In genomic region chr12:197911-198695, GRCh38 we compare ENCODE assay signal across 18 cellular contexts.
DNase-seq lines count a peak whose midpoint lies in the region; ATAC-seq, FAIRE-seq and TF ChIP-seq lines count a peak whose summit lies in the region.
"Had no signal": no experiment of that assay in that cellular context is flagged by ENCODE, and none has a peak within 500 bp of the region (broad histone marks: within the 10 kb centered on the region; RNA-seq: fewer than 3 reads in every experiment).

No MANE protein-coding gene starts in this region.

- no peak for TF ChIP-seq CTCF in nephron (IDR thresholded peaks at IDR 0.05; ENCODE audit: unreplicated experiment in 3 of 3)

- H3K9me3 Mint-ChIP-seq in nephron = no peaks in the 10 kb centered on the region
- H3K9me3 Mint-ChIP-seq: HFFc6 had no signal

- no peak overlapping the region for H3K4me3 Mint-ChIP-seq in nephron
- H3K4me3 Mint-ChIP-seq: CD4-positive, alpha-beta memory T cell; HFFc6 had no signal

- H3K27ac Mint-ChIP-seq in nephron = peak overlapping the region in 2 of 3 experiments; percentile 45 to 48
- H3K27ac Mint-ChIP-seq: CD4-positive, alpha-beta memory T cell; HFFc6 had no signal

- DNase-seq in caudate nucleus (lab: John Stamatoyannopoulos, UW) (no peak), urothelium cell line (ENCODE audit: low spot score) (no peak), NAMALWA (ENCODE audit: low spot score) (no peak)
- DNase-seq: BE2C; CD4-positive, alpha-beta memory T cell; DMS79 treated with DMSO at 0.1 percent for 48 hours; EL; HCEC 1CT; HFFc6 had no signal

- peaks cover 17% of the 10 kb centered on the region for H3K4me1 Mint-ChIP-seq in nephron

- H3K27me3 Mint-ChIP-seq in nephron (ENCODE audit: low read depth) = peaks cover 55% of the 10 kb centered on the region

- peak; percentile 30 for FAIRE-seq in urothelium cell line (lab: Jason Lieb, UNC)
- FAIRE-seq: A549, G401.6, GM12891, GM19239 had no signal

- ATAC-seq in HG03565 (IDR thresholded peaks at IDR 0.05; ENCODE audit: unreplicated experiment) = no peak
- ATAC-seq: A549 had no signal

- H3K27ac ChIP-seq in caudate nucleus (ENCODE audit: low read depth, low read length) (peak overlapping the region; percentile 89), cingulate gyrus (ENCODE audit: low read depth, low read length) (peak overlapping the region; percentile 69)
- H3K27ac ChIP-seq: A549, C4-2B, HL-60 had no signal

- peaks cover 7% of the 10 kb centered on the region for H3K36me3 Mint-ChIP-seq in nephron (ENCODE audit: low read depth)
- H3K36me3 Mint-ChIP-seq: CD4-positive, alpha-beta memory T cell had no signal
